11 cellular contexts compared by ENCODE assay signal in genomic region chr17:74768763-74769114, GRCh38. TPM values are rescaled to one million over a fixed set of nuclear protein-coding genes. Genes with fewer than 3 reads are reported as not detected.
DNase-seq lines count a peak whose midpoint lies in the region; ATAC-seq, FAIRE-seq and TF ChIP-seq lines count a peak whose summit lies in the region.
"Had no signal": no experiment of that assay in that cellular context is flagged by ENCODE, and none has a peak within 500 bp of the region (broad histone marks: within the 10 kb centered on the region; RNA-seq: fewer than 3 reads in every experiment).

No MANE protein-coding gene starts in this region.

- H3K36me3 ChIP-seq in Caco-2 (ENCODE audit: control insufficient read depth, insufficient read depth, low read length), result peaks cover 18% of the 10 kb centered on the region
- H3K36me3 ChIP-seq in esophagus squamous epithelium, result peaks cover 26 to 100% (median 44%) of the 10 kb centered on the region in 3 donors
- peaks cover 0 to 32% (median 7%) of the 10 kb centered on the region in 3 donors for H3K36me3 ChIP-seq in pancreas
- peaks cover 0 to 61% (median 0%) of the 10 kb centered on the region in 3 donors for H3K36me3 ChIP-seq in Peyer's patch

- BruUV-seq in Caco-2 (replicated peaks; lab: Mats Ljungman, UMichigan), result TSS peak; percentile 54

- peak overlapping the region; percentile 5 for H3K4me3 Mint-ChIP-seq in Caco-2 (ENCODE audit: unreplicated experiment)
- H3K4me3 Mint-ChIP-seq in WTC11, result no peak overlapping the region

- FAIRE-seq in pancreas (lab: Jason Lieb, UNC), result no peak

- POLR2A ChIA-PET in Caco-2 (lab: Charles Lee), result no interaction called here
- POLR2A ChIA-PET in WTC11 (lab: Charles Lee), result no interaction called here

- H3K36me3 Mint-ChIP-seq in Caco-2 (ENCODE audit: insufficient read depth, unreplicated experiment) (peaks cover 94% of the 10 kb centered on the region), WTC11 (peaks cover 35% of the 10 kb centered on the region)

- H3K9me3 Mint-ChIP-seq in Caco-2 (ENCODE audit: unreplicated experiment) (no peaks in the 10 kb centered on the region), WTC11 (no peaks in the 10 kb centered on the region)

- H3K4me1 ChIP-seq in Caco-2 (peaks cover 63% of the 10 kb centered on the region), esophagus squamous epithelium (peaks cover 14 to 76% (median 26%) of the 10 kb centered on the region in 3 donors), pancreas (peaks cover 33 to 39% (median 37%) of the 10 kb centered on the region in 3 donors), Peyer's patch (peaks cover 0 to 70% (median 3%) of the 10 kb centered on the region in 4 donors)

- TF ChIP-seq CTCF in Caco-2 (IDR thresholded peaks at IDR 0.05; ENCODE audit: insufficient read depth in 1 of 2, low read depth in 1 of 2, low read length in 1 of 2, severe bottlenecking in 1 of 2, unreplicated experiment in 1 of 2) (no peak), WTC11 (IDR thresholded peaks at IDR 0.05) (no peak), esophagus squamous epithelium (IDR thresholded peaks at IDR 0.05) (no peak), pancreas (IDR thresholded peaks at IDR 0.05) (no peak), Peyer's patch (IDR thresholded peaks at IDR 0.05) (no peak)

- CTCF ChIA-PET in Caco-2 (lab: Charles Lee), result interaction anchor here (2.7 to 4.4 kb wide), 3 partner anchors 9 to 23 kb away, joined by 25 to 76 read pairs (median 30); no protein-coding TSS in a partner anchor
- CTCF ChIA-PET in WTC11 (lab: Charles Lee), result interaction anchor here (1.0 to 12.0 kb wide), 7 partner anchors 9 to 97 kb away, joined by 3 to 262 read pairs (median 7); partner anchors contain the start of gene RAB37

- 79 to 100% methylated on average over 1 to 7 of the region's 7 CpGs for WGBS in esophagus squamous epithelium, 2 donors
- WGBS in pancreas, 2 donors, result 45 to 57% methylated on average over 7 of the region's 7 CpGs

- TF ChIP-seq POLR2A in esophagus squamous epithelium (IDR thresholded peaks at IDR 0.05), result no peak
- TF ChIP-seq POLR2A in Peyer's patch (IDR thresholded peaks at IDR 0.05), result no peak

- no peak for DNase-seq in Caco-2
- DNase-seq in WTC11 (ENCODE audit: low spot score), result no peak
- no peak for DNase-seq in esophagus squamous epithelium (lab: John Stamatoyannopoulos, UW)
- peak in 2 of 6 donors; percentile 31 to 34 for DNase-seq in pancreas
- DNase-seq in Peyer's patch, result no peak
- DNase-seq in midbrain (lab: John Stamatoyannopoulos, UW), result no peak
- no peak for DNase-seq in nucleus accumbens (lab: John Stamatoyannopoulos, UW)
- DNase-seq: NCI-H187, SJCRH30 had no signal

- H3K27me3 Mint-ChIP-seq in Caco-2 (ENCODE audit: insufficient read depth, unreplicated experiment), result no peaks in the 10 kb centered on the region
- H3K27me3 Mint-ChIP-seq in WTC11 (ENCODE audit: low read depth), result no peaks in the 10 kb centered on the region

- H3K4me1 Mint-ChIP-seq in Caco-2 (ENCODE audit: low read depth, unreplicated experiment) (peaks cover 46% of the 10 kb centered on the region), WTC11 (peaks cover 4% of the 10 kb centered on the region)

- H3K9me3 ChIP-seq in Caco-2 (no peaks in the 10 kb centered on the region), esophagus squamous epithelium (no peaks in the 10 kb centered on the region), pancreas (no peaks in the 10 kb centered on the region), Peyer's patch (no peaks in the 10 kb centered on the region)
- H3K9me3 ChIP-seq: SJCRH30 had no signal

- H3K27me3 ChIP-seq in Caco-2 (replicated peaks; ENCODE audit: control insufficient read depth, insufficient read depth, low read length) (no peaks in the 10 kb centered on the region), esophagus squamous epithelium (no peaks in the 10 kb centered on the region), pancreas (no peaks in the 10 kb centered on the region), Peyer's patch (no peaks in the 10 kb centered on the region)
- H3K27me3 ChIP-seq: SJCRH30 had no signal

- no peak for ATAC-seq in WTC11
- ATAC-seq in pancreas, result no peak
- ATAC-seq in GM18502 (IDR thresholded peaks at IDR 0.05; ENCODE audit: poor library complexity, unreplicated experiment), result no peak

- peak overlapping the region; percentile 67 to 81 (median 68) for H3K27ac ChIP-seq in esophagus squamous epithelium
- peak overlapping the region; percentile 72 to 87 (median 80) for H3K27ac ChIP-seq in pancreas
- peak overlapping the region in 2 of 4 donors; percentile 73 to 86 for H3K27ac ChIP-seq in Peyer's patch
- H3K27ac ChIP-seq: SJCRH30 had no signal

- intact Hi-C loops in Caco-2 (cut with micrococcal nuclease; ENCODE audit: unreplicated experiment) (no loop called here), esophagus squamous epithelium (cut with DNase I) (no loop called here), pancreas (cut with DNase I) (loop anchor here in 1 of 3 donors (2.0 kb wide), 1 partner anchor 18 kb away; no protein-coding TSS in a partner anchor)

- H3K4me3 ChIP-seq in Caco-2 (ENCODE audit: low read depth, low read length) (no peak overlapping the region), esophagus squamous epithelium (no peak overlapping the region), pancreas (no peak overlapping the region), Peyer's patch (no peak overlapping the region)
- H3K4me3 ChIP-seq: SJCRH30 had no signal

- H3K27ac Mint-ChIP-seq in Caco-2 (ENCODE audit: unreplicated experiment) (peak overlapping the region; percentile 83), WTC11 (peak overlapping the region; percentile 89)

TF ChIP-seq in WTC11, 78 proteins besides CTCF, POLR2A, EP300 and RAD21:
- TF ChIP-seq IRF1 (CRISPR knock-in tag; IDR thresholded peaks at IDR 0.05), result no peak
- TF ChIP-seq ETV6 (CRISPR knock-in tag; IDR thresholded peaks at IDR 0.05), result no peak
- TF ChIP-seq ATF3 (CRISPR knock-in tag; conservative IDR thresholded peaks at IDR 0.05), result no peak
- no peak for TF ChIP-seq ATF1 (CRISPR knock-in tag; IDR thresholded peaks at IDR 0.05)
- no peak for TF ChIP-seq ELF4 (CRISPR knock-in tag; IDR thresholded peaks at IDR 0.05; ENCODE audit: low read depth)
- TF ChIP-seq RORB (CRISPR knock-in tag; IDR thresholded peaks at IDR 0.05), result no peak
- no peak for TF ChIP-seq CREM (CRISPR knock-in tag; IDR thresholded peaks at IDR 0.05)
- no peak for TF ChIP-seq ZNF232 (CRISPR knock-in tag; IDR thresholded peaks at IDR 0.05)
- no peak for TF ChIP-seq ZSCAN18 (CRISPR knock-in tag; IDR thresholded peaks at IDR 0.05)

RNA-seq across cellular contexts. Expression of gene NAT9, which starts 7.4 kb away (rescaled TPM):
- total RNA-seq in Caco-2 (2022), result 84.5 and 89.5 TPM in 2 replicates
- 66.0 to 71.2 TPM (median 67.1 TPM) in 3 replicates for total RNA-seq in WTC11 (2021)
- total RNA-seq in esophagus squamous epithelium, result 10 to 100 TPM; 17.3 to 29.8 (median 24.5) TPM
- 10 to 100 TPM; 14.4 to 27.6 (median 22.4) TPM for total RNA-seq in pancreas
- polyA plus RNA-seq in pancreas, result 10 to 100 TPM; 38.3 to 38.5 TPM
- total RNA-seq in Peyer's patch, result 10 to 100 TPM; 23.1 to 85.0 (median 37.4) TPM

RNA-seq across cellular contexts. Expression of gene NHERF1, which starts 20.3 kb away (rescaled TPM):
- total RNA-seq in Caco-2 (2022), result 204 and 218 TPM in 2 replicates
- total RNA-seq in WTC11 (2021), result 86.9 to 111 TPM (median 97.1 TPM) in 3 replicates
- total RNA-seq in esophagus squamous epithelium, result 100 to 1,000 TPM; 214 to 483 (median 313) TPM
- total RNA-seq in pancreas, result 10 to 100 TPM; 40.1 to 78.5 (median 55.9) TPM
- 10 to 100 TPM; 48.9 to 91.9 TPM for polyA plus RNA-seq in pancreas
- total RNA-seq in Peyer's patch, result 100 to 1,000 TPM; 121 to 600 (median 488) TPM

RNA-seq across cellular contexts. Expression of gene RAB37, which starts 31.7 kb away (rescaled TPM):
- total RNA-seq in Caco-2 (2022), result 12.3 and 14.8 TPM in 2 replicates
- 8.8 to 9.4 TPM (median 8.9 TPM) in 3 replicates for total RNA-seq in WTC11 (2021)
- total RNA-seq in esophagus squamous epithelium, result 1 to 10 TPM in 2 of 4 donors, under 1 TPM in 1, not detected in 1; 0.44 to 3.2 (median 1.6) TPM
- 1 to 10 TPM in 3 of 6 donors, under 1 TPM in 3; 0.79 to 1.8 (median 1.2) TPM for total RNA-seq in pancreas
- polyA plus RNA-seq in pancreas, result 1 to 10 TPM; 1.3 to 3.1 TPM
- total RNA-seq in Peyer's patch, result 10 to 100 TPM in 1 of 4 donors, 1 to 10 TPM in 3; 1.1 to 35.5 (median 4.4) TPM

RNA-seq across cellular contexts. Expression of gene CD300LF, which starts 56.0 kb away (rescaled TPM):
- total RNA-seq in Caco-2 (2022) (2.2 and 2.4 TPM in 2 replicates), WTC11 (2021) (not detected in 3 replicates), esophagus squamous epithelium (1 to 10 TPM in 2 of 4 donors, under 1 TPM in 2; 0.48 to 1.3 (median 0.89) TPM), pancreas (1 to 10 TPM in 1 of 6 donors, under 1 TPM in 5; 0.19 to 4.7 (median 0.26) TPM), Peyer's patch (1 to 10 TPM in 2 of 4 donors, not detected in 2; 1.1 to 1.7 TPM)
- polyA plus RNA-seq in pancreas, result under 1 TPM; 0.28 to 0.42 TPM
- total RNA-seq: dermis microvascular lymphatic vessel endothelial cell, SJCRH30 had no signal
